Comparison of ENCODE assay signal across 26 cellular contexts in genomic region chr12:18576104-18576622, GRCh38.
A peak's percentile ranks its signal among the peaks of the same experiment; 100 is the strongest.
DNase-seq lines count a peak whose midpoint lies in the region; ATAC-seq and TF ChIP-seq lines count a peak whose summit lies in the region.
"Had no signal": no experiment of that assay in that cellular context is flagged by ENCODE, and none has a peak within 500 bp of the region (broad histone marks: within the 10 kb centered on the region; RNA-seq: fewer than 3 reads in every experiment).

No MANE protein-coding gene starts in this region.

- H3K9me3 Mint-ChIP-seq in effector memory CD8-positive, alpha-beta T cell = peaks cover 0 to 2% of the 10 kb centered on the region in 2 donors
- H3K9me3 Mint-ChIP-seq: activated naive CD4-positive, alpha-beta T cell treated with anti-CD3 and anti-CD28 coated beads for 36 hours had no signal

- H3K36me3 Mint-ChIP-seq in effector memory CD8-positive, alpha-beta T cell (ENCODE audit: insufficient read depth) = no peaks in the 10 kb centered on the region
- H3K36me3 Mint-ChIP-seq: CD14-positive monocyte; stimulated activated effector memory CD8-positive, alpha-beta T cell treated with anti-CD3 and anti-CD28 coated beads, Interleukin-12 subunit alpha, Interleukin-12 subunit beta, amount 100 ng/mL, for 72 hours had no signal

- no peaks in the 10 kb centered on the region for H3K27me3 Mint-ChIP-seq in effector memory CD8-positive, alpha-beta T cell

- no peak overlapping the region for H3K4me3 Mint-ChIP-seq in effector memory CD8-positive, alpha-beta T cell
- H3K4me3 Mint-ChIP-seq: activated naive CD4-positive, alpha-beta T cell treated with anti-CD3 and anti-CD28 coated beads for 36 hours; CD14-positive monocyte; neural progenitor cell; stimulated activated effector memory CD8-positive, alpha-beta T cell treated with anti-CD3 and anti-CD28 coated beads, Interleukin-12 subunit alpha, Interleukin-12 subunit beta, amount 100 ng/mL, for 72 hours had no signal

- no peak overlapping the region for H3K4me3 ChIP-seq in choroid plexus epithelial cell (ENCODE audit: low read depth, low read length)
- H3K4me3 ChIP-seq: neural progenitor cell, prostate gland had no signal

- in situ Hi-C loops in Caki2 (cut with HindIII; ENCODE audit: low pct_unique_long_range_greater_than_20kb, low sequenced_read_pairs) = no loop called here

- DNase-seq in Caki2 (ENCODE audit: low read depth) = peak; percentile 8
- DNase-seq in M059J (ENCODE audit: low read depth) = peak; percentile 9
- peak; percentile 43 for DNase-seq in choroid plexus epithelial cell (ENCODE audit: low read depth)
- DNase-seq in iris pigment epithelial cell (ENCODE audit: low read depth) = peak; percentile 25
- DNase-seq in occipital lobe (lab: John Stamatoyannopoulos, UW) = no peak
- DNase-seq in putamen (ENCODE audit: low spot score) = no peak
- no peak for DNase-seq in effector memory CD8-positive, alpha-beta T cell
- DNase-seq: ACHN; activated CD4-positive, alpha-beta T cell treated with anti-CD3 and anti-CD28 coated beads for 4 hours; activated naive CD4-positive, alpha-beta T cell treated with anti-CD3 and anti-CD28 coated beads for 36 hours; activated T-cell treated with anti-CD3 and anti-CD28 coated beads, Interleukin-2, amount 50 U/mL, for 48 hours; aorta; cerebellar nuclear complex; head of caudate nucleus; KBM-7; NCI-H187 treated with DMSO at 0.1 percent for 48 hours; NCI-H446; SIG-M5; small intestine; stimulated activated CD4-positive, alpha-beta T cell treated with anti-CD3 and anti-CD28 coated beads, Interleukin-2, amount 100 ng/mL, for 24 hours; T-helper 1 cell had no signal

- TF ChIP-seq CTCF in choroid plexus epithelial cell (conservative IDR thresholded peaks at IDR 0.05; ENCODE audit: low read depth, low read length) = no peak

- ATAC-seq in GM21367 (IDR thresholded peaks at IDR 0.05; ENCODE audit: unreplicated experiment) = no peak
- no peak for ATAC-seq in effector memory CD8-positive, alpha-beta T cell (replicated peaks)
- ATAC-seq: stimulated activated effector memory CD8-positive, alpha-beta T cell treated with anti-CD3 and anti-CD28 coated beads, Interleukin-12 subunit alpha, Interleukin-12 subunit beta, amount 100 ng/mL, for 72 hours had no signal

- H3K4me1 Mint-ChIP-seq in effector memory CD8-positive, alpha-beta T cell (ENCODE audit: low read depth in 2 of 2) = no peaks in the 10 kb centered on the region
- H3K4me1 Mint-ChIP-seq: CD14-positive monocyte; neural progenitor cell; stimulated activated effector memory CD8-positive, alpha-beta T cell treated with anti-CD3 and anti-CD28 coated beads, Interleukin-12 subunit alpha, Interleukin-12 subunit beta, amount 100 ng/mL, for 72 hours had no signal

- no peak overlapping the region for H3K27ac Mint-ChIP-seq in effector memory CD8-positive, alpha-beta T cell
- H3K27ac Mint-ChIP-seq: activated naive CD4-positive, alpha-beta T cell treated with anti-CD3 and anti-CD28 coated beads for 36 hours; CD14-positive monocyte; neural progenitor cell; stimulated activated effector memory CD8-positive, alpha-beta T cell treated with anti-CD3 and anti-CD28 coated beads, Interleukin-12 subunit alpha, Interleukin-12 subunit beta, amount 100 ng/mL, for 72 hours had no signal

Comparison
In these comparisons a context has a peak if more than half of its experiments do, and no peak if none do; other contexts are left out.
1. DNase-seq: peak in Caki2 (single experiment), M059J (single experiment), choroid plexus epithelial cell (single experiment) and iris pigment epithelial cell (single experiment); none in occipital lobe (single experiment), putamen (single experiment) and effector memory CD8-positive, alpha-beta T cell (0 of 3).